8 cellular contexts compared by ENCODE assay signal in the genomic region with DNA sequence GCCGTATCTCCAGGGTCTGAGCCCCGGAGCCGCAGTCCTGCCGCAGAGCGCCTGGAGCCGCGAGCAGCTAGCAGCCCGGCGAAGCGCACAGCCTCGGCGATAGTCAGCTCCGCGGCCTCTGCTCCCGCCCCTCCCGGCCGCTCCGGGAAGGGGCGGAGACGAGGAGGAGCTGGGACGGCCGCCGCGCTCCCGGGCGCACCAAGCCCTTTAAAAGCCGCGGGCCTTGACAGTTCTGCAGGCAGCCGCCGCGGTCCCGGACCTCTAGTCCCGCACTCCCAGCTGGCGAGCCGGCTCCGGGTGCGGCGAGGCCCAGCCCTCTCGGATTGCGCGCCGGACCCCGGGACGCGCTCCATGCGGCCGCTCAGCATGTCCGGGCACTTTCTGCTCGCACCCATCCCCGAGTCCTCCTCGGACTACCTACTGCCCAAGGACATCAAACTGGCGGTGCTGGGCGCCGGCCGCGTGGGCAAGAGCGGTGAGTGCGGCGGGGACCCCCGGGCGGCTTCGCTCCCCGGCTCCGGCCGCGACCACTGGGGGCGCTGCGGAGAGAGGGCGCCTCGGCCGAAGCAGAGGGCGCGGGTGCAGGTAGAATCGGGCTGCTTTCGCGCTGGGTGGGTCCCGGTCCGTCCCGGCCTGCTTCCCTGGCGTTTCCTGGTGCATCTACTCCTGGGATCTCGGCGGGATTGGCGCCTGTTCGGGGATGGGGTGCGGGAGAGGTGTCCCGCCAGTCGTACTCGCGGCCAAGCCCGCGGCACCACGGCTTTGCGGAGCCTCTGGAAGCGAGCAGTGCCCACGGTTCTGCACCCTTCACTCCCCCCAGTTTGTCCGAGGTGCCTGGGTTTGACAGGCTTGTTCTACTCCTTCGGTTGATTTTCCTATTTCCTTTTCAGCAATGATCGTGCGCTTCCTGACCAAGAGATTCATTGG. TPM values are rescaled to one million over a fixed set of nuclear protein-coding genes. Genes with fewer than 3 reads are reported as not detected.
DNase-seq lines count a peak whose midpoint lies in the region; FAIRE-seq and TF ChIP-seq lines count a peak whose summit lies in the region.

A gene with protein sequence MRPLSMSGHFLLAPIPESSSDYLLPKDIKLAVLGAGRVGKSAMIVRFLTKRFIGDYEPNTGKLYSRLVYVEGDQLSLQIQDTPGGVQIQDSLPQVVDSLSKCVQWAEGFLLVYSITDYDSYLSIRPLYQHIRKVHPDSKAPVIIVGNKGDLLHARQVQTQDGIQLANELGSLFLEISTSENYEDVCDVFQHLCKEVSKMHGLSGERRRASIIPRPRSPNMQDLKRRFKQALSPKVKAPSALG (plus strand): TSS at position 237 of the 927 bp plus-strand sequence. CDS start 115 bp downstream, at position 352.

- peaks cover 42% of the 10 kb centered on the region for H3K27me3 Mint-ChIP-seq in T-helper 1 cell treated with Interleukin-12 subunit alpha and Interleukin-12 subunit beta and Interleukin-4 antibody, amounts not matched to agents 30 μg/mL and 1 μg/mL, for 36 hours (ENCODE audit: low read depth)

- H3K9me3 ChIP-seq in right atrium auricular region, result no peaks in the 10 kb centered on the region

- TF ChIP-seq CTCF in GM12864 (IDR thresholded peaks at IDR 0.05; ENCODE audit: low read depth, low read length, missing control alignments), result peak; percentile 80
- TF ChIP-seq CTCF in right atrium auricular region (IDR thresholded peaks at IDR 0.05), result peak; percentile 91 to 98

- H3K27me3 ChIP-seq in right atrium auricular region, result no peaks in the 10 kb centered on the region

- peaks cover 10% of the 10 kb centered on the region for H3K4me1 Mint-ChIP-seq in T-helper 1 cell treated with Interleukin-12 subunit alpha and Interleukin-12 subunit beta and Interleukin-4 antibody, amounts not matched to agents 30 μg/mL and 1 μg/mL, for 36 hours (ENCODE audit: low read depth)

- H3K4me3 ChIP-seq in GM12864 (ENCODE audit: low read depth, low read length) (peak within 1 kb of the TSS; percentile 84), right atrium auricular region (peak within 1 kb of the TSS; percentile 65 to 87)

- no peak for FAIRE-seq in urothelium cell line (lab: Jason Lieb, UNC)

- no peaks in the 10 kb centered on the region for H3K36me3 ChIP-seq in right atrium auricular region

- peak within 1 kb of the TSS; percentile 93 to 94 for H3K27ac ChIP-seq in right atrium auricular region

- no peak for DNase-seq in GM12864 (ENCODE audit: low read depth)
- DNase-seq in H4 (ENCODE audit: low spot score), result peak; percentile 58
- peak; percentile 87 for DNase-seq in M059J (ENCODE audit: low read depth)
- peak; percentile 10 to 89 (median 74) for DNase-seq in anterior cingulate cortex (lab: John Stamatoyannopoulos, UW)
- peak; percentile 84 for DNase-seq in right atrium auricular region (ENCODE audit: low spot score)
- peak; percentile 50 for DNase-seq in pulmonary artery endothelial cell (ENCODE audit: low read depth, low spot score)
- peak; percentile 73 for DNase-seq in urothelium cell line (ENCODE audit: low spot score)

- H3K27ac Mint-ChIP-seq in T-helper 1 cell treated with Interleukin-12 subunit alpha and Interleukin-12 subunit beta and Interleukin-4 antibody, amounts not matched to agents 30 μg/mL and 1 μg/mL, for 36 hours, result peak within 1 kb of the TSS; percentile 24

- peaks cover 0 to 49% of the 10 kb centered on the region in 2 donors for H3K4me1 ChIP-seq in right atrium auricular region

- H3K36me3 Mint-ChIP-seq in T-helper 1 cell treated with Interleukin-12 subunit alpha and Interleukin-12 subunit beta and Interleukin-4 antibody, amounts not matched to agents 30 μg/mL and 1 μg/mL, for 36 hours (ENCODE audit: low read depth), result no peaks in the 10 kb centered on the region

- H3K9me3 Mint-ChIP-seq in T-helper 1 cell treated with Interleukin-12 subunit alpha and Interleukin-12 subunit beta and Interleukin-4 antibody, amounts not matched to agents 30 μg/mL and 1 μg/mL, for 36 hours, result no peaks in the 10 kb centered on the region

- peak within 1 kb of the TSS; percentile 84 for H3K4me3 Mint-ChIP-seq in T-helper 1 cell treated with Interleukin-12 subunit alpha and Interleukin-12 subunit beta and Interleukin-4 antibody, amounts not matched to agents 30 μg/mL and 1 μg/mL, for 36 hours

RNA-seq across cellular contexts. Expression of the gene that starts here (rescaled TPM):
- 31.0 and 36.5 TPM in 2 replicates for total RNA-seq in H4 (2014; rRNA removed; shearing (Covaris generic))
- 138 and 150 TPM in 2 replicates for total RNA-seq in M059J (2014; rRNA removed; shearing (Covaris generic))
- 10 to 100 TPM in 1 of 2 donors, 1 to 10 TPM in 1; 9.3 to 16.3 TPM for total RNA-seq in right atrium auricular region
- total RNA-seq in pulmonary artery endothelial cell, result 3.8 and 4.0 TPM in 2 replicates
